Comparison of ENCODE assay signal across 25 cellular contexts in the genomic region with DNA sequence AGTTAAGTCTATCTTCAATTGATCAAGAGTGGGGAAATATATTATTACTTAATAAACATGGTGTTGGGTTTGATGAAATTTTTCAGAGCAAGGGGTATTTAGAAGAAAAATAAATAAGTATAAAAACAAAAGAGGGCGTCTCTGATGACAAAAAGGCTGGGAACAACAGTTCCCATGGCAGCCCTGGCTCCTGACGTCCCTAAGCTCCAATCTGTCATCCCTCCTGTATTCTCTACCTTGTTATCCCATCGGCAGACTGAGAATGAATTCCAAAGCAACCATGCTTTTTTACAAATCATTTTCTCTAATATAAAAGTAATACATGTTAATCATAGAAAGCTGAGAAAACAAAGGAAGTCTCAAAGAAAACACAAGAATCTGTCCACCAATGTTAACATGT. TPM values are rescaled to one million over a fixed set of nuclear protein-coding genes. Genes with fewer than 3 reads are reported as not detected.
DNase-seq lines count a peak whose midpoint lies in the region; ATAC-seq, FAIRE-seq and TF ChIP-seq lines count a peak whose summit lies in the region.
"Had no signal": no experiment of that assay in that cellular context is flagged by ENCODE, and none has a peak within 500 bp of the region (broad histone marks: within the 10 kb centered on the region; RNA-seq: fewer than 3 reads in every experiment).

No MANE protein-coding gene starts in this region.

- intact Hi-C loops in K562 (cut with micrococcal nuclease) (no loop called here), left lung (cut with DNase I) (no loop called here), Caco-2 (cut with micrococcal nuclease; ENCODE audit: unreplicated experiment) (no loop called here)

- H3K36me3 ChIP-seq in K562 (ENCODE audit: control insufficient read depth, insufficient read depth, low read length): no peaks in the 10 kb centered on the region
- H3K36me3 ChIP-seq in left lung: no peaks in the 10 kb centered on the region
- peaks cover 2 to 4% of the 10 kb centered on the region in 2 donors for H3K36me3 ChIP-seq in stomach smooth muscle (ENCODE audit: control insufficient read depth in 2 of 2, insufficient read depth in 2 of 2, low read length in 2 of 2)
- H3K36me3 ChIP-seq in effector memory CD4-positive, alpha-beta T cell (ENCODE audit: control insufficient read depth, insufficient read depth, low read length): no peaks in the 10 kb centered on the region
- no peaks in the 10 kb centered on the region for H3K36me3 ChIP-seq in Caco-2 (ENCODE audit: control insufficient read depth, insufficient read depth, low read length)
- H3K36me3 ChIP-seq: spleen, thyroid gland, WERI-Rb-1 had no signal

- no peaks in the 10 kb centered on the region for H3K9me3 Mint-ChIP-seq in Caco-2 (ENCODE audit: unreplicated experiment)
- H3K9me3 Mint-ChIP-seq: activated CD4-positive, alpha-beta T cell treated with anti-CD3 and anti-CD28 coated beads, Interleukin-2, amount 10 ng/mL, durations not matched to agents 7 days and 5 days; activated naive CD4-positive, alpha-beta T cell treated with anti-CD3 and anti-CD28 coated beads, Interleukin-2, amount 10 ng/mL, durations not matched to agents 7 days and 5 days; H9; stimulated activated naive B cell treated with anti-CD40 and anti-IgM and Interleukin-4, amounts not matched to agents 10 μg/mL and 1 μg/mL and 100 μg/mL, for 72 hours had no signal

- H3K79me2 ChIP-seq in K562 (ENCODE audit: control insufficient read depth, insufficient read depth, low read length): no peaks in the 10 kb centered on the region

- H3K36me3 Mint-ChIP-seq in Caco-2 (ENCODE audit: insufficient read depth, unreplicated experiment): peaks cover 5% of the 10 kb centered on the region
- H3K36me3 Mint-ChIP-seq: activated CD8-positive, alpha-beta memory T cell treated with anti-CD3 and anti-CD28 coated beads, Interleukin-2, amount 10 ng/mL, durations not matched to agents 7 days and 5 days; activated naive CD4-positive, alpha-beta T cell treated with anti-CD3 and anti-CD28 coated beads, Interleukin-2, amount 10 ng/mL, durations not matched to agents 7 days and 5 days; stimulated activated naive B cell treated with anti-CD40 and anti-IgM and Interleukin-4, amounts not matched to agents 10 μg/mL and 1 μg/mL and 100 μg/mL, for 72 hours had no signal

- H3K27ac ChIP-seq in K562 (ENCODE audit: extremely low read depth, low read depth, low read length): no peak overlapping the region
- H3K27ac ChIP-seq in left lung: no peak overlapping the region
- H3K27ac ChIP-seq in stomach smooth muscle (ENCODE audit: low read length): peak overlapping the region; percentile 94
- H3K27ac ChIP-seq in effector memory CD4-positive, alpha-beta T cell (ENCODE audit: insufficient read depth, low read length, poor library complexity, severe bottlenecking): no peak overlapping the region
- H3K27ac ChIP-seq: C4-2B, spleen, WERI-Rb-1 had no signal

- no peak for TF ChIP-seq EP300 in K562 (IDR thresholded peaks at IDR 0.05; ENCODE audit: low read length)

- H3K4me3 Mint-ChIP-seq in Caco-2 (ENCODE audit: unreplicated experiment): no peak overlapping the region
- H3K4me3 Mint-ChIP-seq: activated CD4-positive, alpha-beta T cell treated with anti-CD3 and anti-CD28 coated beads, Interleukin-2, amount 10 ng/mL, durations not matched to agents 7 days and 5 days; activated CD8-positive, alpha-beta memory T cell treated with anti-CD3 and anti-CD28 coated beads, Interleukin-2, amount 10 ng/mL, durations not matched to agents 7 days and 5 days; activated naive CD4-positive, alpha-beta T cell treated with anti-CD3 and anti-CD28 coated beads, Interleukin-2, amount 10 ng/mL, durations not matched to agents 7 days and 5 days; H9; stimulated activated naive B cell treated with anti-CD40 and anti-IgM and Interleukin-4, amounts not matched to agents 10 μg/mL and 1 μg/mL and 100 μg/mL, for 72 hours had no signal

- DNase-seq in NCI-H1694 (lab: John Stamatoyannopoulos, UW) (peak; percentile 15), K562 (ENCODE audit: extremely low read depth in 1 of 4, low spot score in 3 of 4) (no peak), left lung (no peak), NCI-H1092 treated with DMSO at 0.1 percent for 48 hours (lab: John Stamatoyannopoulos, UW) (no peak), Caco-2 (no peak)
- no peak for DNase-seq in effector memory CD4-positive, alpha-beta T cell
- DNase-seq: activated CD4-positive, alpha-beta T cell treated with anti-CD3 and anti-CD28 coated beads, Interleukin-2, amount 10 ng/mL, durations not matched to agents 7 days and 5 days; activated CD8-positive, alpha-beta memory T cell treated with anti-CD3 and anti-CD28 coated beads, Interleukin-2, amount 10 ng/mL, durations not matched to agents 7 days and 5 days; activated naive CD4-positive, alpha-beta T cell treated with anti-CD3 and anti-CD28 coated beads, Interleukin-2, amount 10 ng/mL, durations not matched to agents 7 days and 5 days; amygdala; foreskin fibroblast; H9; NCI-H187 treated with DMSO at 0.1 percent for 48 hours; NCI-H2227 treated with DMSO at 0.1 percent for 48 hours; NCI-H748 treated with DMSO at 0.1 percent for 48 hours; occipital lobe; spleen; stimulated activated CD4-positive, alpha-beta T cell treated with anti-CD3 and anti-CD28 coated beads, Interleukin-4, amount 100 ng/mL, for 24 hours; stimulated activated naive B cell treated with anti-CD40 and anti-IgM and Interleukin-4, amounts not matched to agents 10 μg/mL and 1 μg/mL and 100 μg/mL, for 72 hours; thyroid gland; WERI-Rb-1 had no signal

- H3K9me3 ChIP-seq in K562 (replicated peaks; ENCODE audit: control insufficient read depth, insufficient read depth, low read depth, low read length) (no peaks in the 10 kb centered on the region), left lung (no peaks in the 10 kb centered on the region), stomach smooth muscle (ENCODE audit: control insufficient read depth in 2 of 2, low read length in 2 of 2) (no peaks in the 10 kb centered on the region), Caco-2 (no peaks in the 10 kb centered on the region)
- H3K9me3 ChIP-seq in effector memory CD4-positive, alpha-beta T cell (ENCODE audit: control insufficient read depth, low read length): no peaks in the 10 kb centered on the region
- H3K9me3 ChIP-seq: spleen, thyroid gland had no signal

- H2AFZ ChIP-seq in K562 (ENCODE audit: low read depth, low read length): no peak overlapping the region

- H4K20me1 ChIP-seq in K562 (replicated peaks; ENCODE audit: control insufficient read depth, insufficient read depth, low read length): no peaks in the 10 kb centered on the region

- TF ChIP-seq RAD21 in K562 (CRISPR knock-in tag; conservative IDR thresholded peaks at IDR 0.05 in 1 of 2, IDR thresholded peaks at IDR 0.05 in 1 of 2): no peak

- 58% methylated on average over 3 of the region's 3 CpGs for WGBS in K562 (ENCODE audit: insufficient coverage, low coverage, missing lambda C conversion rate)

- peaks cover 24% of the 10 kb centered on the region for H3K4me1 Mint-ChIP-seq in Caco-2 (ENCODE audit: low read depth, unreplicated experiment)
- H3K4me1 Mint-ChIP-seq: activated CD4-positive, alpha-beta T cell treated with anti-CD3 and anti-CD28 coated beads, Interleukin-2, amount 10 ng/mL, durations not matched to agents 7 days and 5 days; activated CD8-positive, alpha-beta memory T cell treated with anti-CD3 and anti-CD28 coated beads, Interleukin-2, amount 10 ng/mL, durations not matched to agents 7 days and 5 days; activated naive CD4-positive, alpha-beta T cell treated with anti-CD3 and anti-CD28 coated beads, Interleukin-2, amount 10 ng/mL, durations not matched to agents 7 days and 5 days; stimulated activated naive B cell treated with anti-CD40 and anti-IgM and Interleukin-4, amounts not matched to agents 10 μg/mL and 1 μg/mL and 100 μg/mL, for 72 hours had no signal

- H3K4me1 ChIP-seq in K562 (replicated peaks in 1 of 2; ENCODE audit: control insufficient read depth in 2 of 2, insufficient read depth in 2 of 2, low read length in 2 of 2): peaks cover 13 to 54% of the 10 kb centered on the region in 2 experiments; a peak in 4 of 5 replicates
- H3K4me1 ChIP-seq in left lung: peaks cover 3 to 5% of the 10 kb centered on the region in 2 donors
- peaks cover 83% of the 10 kb centered on the region for H3K4me1 ChIP-seq in stomach smooth muscle (ENCODE audit: control insufficient read depth, insufficient read depth, low read length)
- no peaks in the 10 kb centered on the region for H3K4me1 ChIP-seq in effector memory CD4-positive, alpha-beta T cell (ENCODE audit: control insufficient read depth, insufficient read depth, low read length, poor library complexity, severe bottlenecking)
- peaks cover 56% of the 10 kb centered on the region for H3K4me1 ChIP-seq in Caco-2

- in situ Hi-C loops in K562 (cut with MboI): no loop called here

- no peaks in the 10 kb centered on the region for H3K27me3 Mint-ChIP-seq in Caco-2 (ENCODE audit: insufficient read depth, unreplicated experiment)

- H3K4me2 ChIP-seq in K562 (ENCODE audit: insufficient read depth, low read length): no peak overlapping the region

- POLR2A ChIA-PET in K562 (lab: Yijun Ruan, JAX) (interaction anchor here (0.7 to 0.9 kb wide), 3 partner anchors 11 to 53 kb away, joined by 3 to 5 read pairs (median 4); no protein-coding TSS in a partner anchor), Caco-2 (lab: Charles Lee) (no interaction called here)

- H3K9me1 ChIP-seq in K562 (ENCODE audit: control insufficient read depth, insufficient read depth, low read length): no peaks in the 10 kb centered on the region

- H3K9ac ChIP-seq in K562 (ENCODE audit: insufficient read depth in 1 of 2, low read depth in 2 of 2, low read length in 2 of 2): no peak overlapping the region
- peak overlapping the region in 1 of 2 donors; percentile 58 for H3K9ac ChIP-seq in stomach smooth muscle (ENCODE audit: low read length in 2 of 2)

- BruUV-seq in K562 (replicated peaks; lab: Mats Ljungman, UMichigan) (no TSS peak), Caco-2 (replicated peaks; lab: Mats Ljungman, UMichigan) (no TSS peak)

- H3K4me3 ChIP-seq in K562: no peak overlapping the region
- no peak overlapping the region for H3K4me3 ChIP-seq in left lung
- no peak overlapping the region for H3K4me3 ChIP-seq in stomach smooth muscle (ENCODE audit: low read length in 2 of 2)
- no peak overlapping the region for H3K4me3 ChIP-seq in effector memory CD4-positive, alpha-beta T cell (ENCODE audit: insufficient read depth, low read depth, low read length, poor library complexity, severe bottlenecking)
- H3K4me3 ChIP-seq in Caco-2 (ENCODE audit: low read depth, low read length): no peak overlapping the region
- H3K4me3 ChIP-seq: spleen, thyroid gland had no signal

- no peak for TF ChIP-seq POLR2A in K562 (conservative IDR thresholded peaks at IDR 0.05)

- no peak for FAIRE-seq in K562 (lab: Jason Lieb, UNC)

- no peak overlapping the region for H3K27ac Mint-ChIP-seq in Caco-2 (ENCODE audit: unreplicated experiment)
- H3K27ac Mint-ChIP-seq: activated CD4-positive, alpha-beta T cell treated with anti-CD3 and anti-CD28 coated beads, Interleukin-2, amount 10 ng/mL, durations not matched to agents 7 days and 5 days; activated CD8-positive, alpha-beta memory T cell treated with anti-CD3 and anti-CD28 coated beads, Interleukin-2, amount 10 ng/mL, durations not matched to agents 7 days and 5 days; activated naive CD4-positive, alpha-beta T cell treated with anti-CD3 and anti-CD28 coated beads, Interleukin-2, amount 10 ng/mL, durations not matched to agents 7 days and 5 days; stimulated activated naive B cell treated with anti-CD40 and anti-IgM and Interleukin-4, amounts not matched to agents 10 μg/mL and 1 μg/mL and 100 μg/mL, for 72 hours had no signal

- no peaks in the 10 kb centered on the region for H3K27me3 ChIP-seq in K562 (ENCODE audit: control insufficient read depth in 2 of 2, insufficient read depth in 2 of 2, low read length in 2 of 2)
- no peaks in the 10 kb centered on the region for H3K27me3 ChIP-seq in left lung
- H3K27me3 ChIP-seq in stomach smooth muscle (ENCODE audit: control insufficient read depth in 1 of 2, insufficient read depth in 2 of 2, low read length in 2 of 2): no peaks in the 10 kb centered on the region
- H3K27me3 ChIP-seq in effector memory CD4-positive, alpha-beta T cell (replicated peaks; ENCODE audit: control insufficient read depth, insufficient read depth, low read length, poor library complexity, severe bottlenecking): no peaks in the 10 kb centered on the region
- no peaks in the 10 kb centered on the region for H3K27me3 ChIP-seq in Caco-2 (replicated peaks; ENCODE audit: control insufficient read depth, insufficient read depth, low read length)
- H3K27me3 ChIP-seq: spleen, thyroid gland had no signal

- TF ChIP-seq CTCF in K562 (IDR thresholded peaks at IDR 0.05 in 2 of 3, conservative IDR thresholded peaks at IDR 0.05 in 1 of 3; ENCODE audit: insufficient read depth in 2 of 3, low read depth in 1 of 3, low read length in 3 of 3) (no peak), left lung (IDR thresholded peaks at IDR 0.05) (no peak), Caco-2 (IDR thresholded peaks at IDR 0.05; ENCODE audit: insufficient read depth in 1 of 2, low read depth in 1 of 2, low read length in 1 of 2, severe bottlenecking in 1 of 2, unreplicated experiment in 1 of 2) (no peak)

- CTCF ChIA-PET in K562 (lab: Yijun Ruan, JAX; ENCODE audit: low intra/inter-chr PET ratio) (no interaction called here), Caco-2 (lab: Charles Lee) (no interaction called here)

- ATAC-seq in K562: no peak
- ATAC-seq in left lung: peak; percentile 5
- no peak for ATAC-seq in HG03139 (IDR thresholded peaks at IDR 0.05; ENCODE audit: unreplicated experiment)
- ATAC-seq: activated CD8-positive, alpha-beta memory T cell treated with anti-CD3 and anti-CD28 coated beads, Interleukin-2, amount 10 ng/mL, durations not matched to agents 7 days and 5 days; SK-N-SH treated with all-trans-retinoic acid at 6 μM for 48 hours; stimulated activated naive B cell treated with anti-CD40 and anti-IgM and Interleukin-4, amounts not matched to agents 10 μg/mL and 1 μg/mL and 100 μg/mL, for 72 hours had no signal

RNA-seq across cellular contexts. Expression of gene SORBS1, which starts 55.5 kb away (rescaled TPM):
- total RNA-seq in K562 (2011; cell fraction: chromatin; rRNA removed; ENCODE audit: low replicate concordance): 34.5 and 47.6 TPM in 2 replicates
- 16.0 and 16.1 TPM in 2 replicates for total RNA-seq in K562 (2011; cell fraction: nucleolus; rRNA removed)
- 36.1 and 59.8 TPM in 2 replicates for total RNA-seq in K562 (2011; cell fraction: nucleoplasm; rRNA removed)
- total RNA-seq in K562 (2014; rRNA removed): 4.4 and 4.5 TPM in 2 replicates
- total RNA-seq in K562 (2014; rRNA removed; fragmentation: Illumina TruSeq; extraction: Trizol): 7.1 and 7.2 TPM in 2 replicates
- 6.5 and 7.2 TPM in 2 replicates for total RNA-seq in K562 (2015; rRNA removed; fragmentation: Illumina TruSeq; extraction: Trizol)
- total RNA-seq in K562 (2021): 6.2 and 7.1 TPM in 2 replicates
- polyA plus RNA-seq in K562 (2011; rRNA removed): 10.9 and 13.3 TPM in 2 replicates
- 6.2 and 8.7 TPM in 2 replicates for polyA plus RNA-seq in K562 (2011; cell fraction: cytosol; rRNA removed)
- 12.8 and 13.8 TPM in 2 replicates for polyA plus RNA-seq in K562 (2011; cell fraction: nucleus; rRNA removed)
- polyA plus RNA-seq in K562 (2012): 5.5 and 7.0 TPM in 2 replicates
- polyA plus RNA-seq in K562 (2014; fragmentation: Illumina TruSeq; extraction: Trizol): 7.7 and 8.4 TPM in 2 replicates
- 1 to 10 TPM; 2.0 to 2.8 TPM for polyA plus RNA-seq in K562 (2014; fragmentation: Nextera tagmentation; extraction: Ambion mirVana)
- polyA plus RNA-seq in K562 (2014; rRNA removed): 5.1 and 6.7 TPM in 2 replicates
- polyA minus RNA-seq in K562 (2011; rRNA and poly(A)+ RNA removed): 19.0 and 21.4 TPM in 2 replicates
- polyA minus RNA-seq in K562 (2011; cell fraction: cytosol; rRNA and poly(A)+ RNA removed): 8.4 and 8.6 TPM in 2 replicates
- polyA minus RNA-seq in K562 (2011; cell fraction: nucleus; rRNA and poly(A)+ RNA removed): 10.8 and 16.0 TPM in 2 replicates
- 10 to 100 TPM; 44.0 to 52.7 TPM for total RNA-seq in left lung
- total RNA-seq in Caco-2 (2022): 39.3 and 44.1 TPM in 2 replicates
